ENCODE assay signal across 8 cellular contexts in genomic region chrX:136497556-136498048, GRCh38. TPM values are rescaled to one million over a fixed set of nuclear protein-coding genes. Genes with fewer than 3 reads are reported as not detected.
DNase-seq lines count a peak whose midpoint lies in the region; ATAC-seq and TF ChIP-seq lines count a peak whose summit lies in the region.

TSS of gene HTATSF1 (plus strand) at chrX:136497592. CDS start at chrX:136497685, 93 bp downstream.

- peak within 1 kb of the TSS; percentile 73 for H3K4me3 Mint-ChIP-seq in Calu3 (ENCODE audit: low read depth, unreplicated experiment)

- H3K36me3 ChIP-seq in mammary epithelial cell (ENCODE audit: insufficient read depth, low read length), result peaks cover 2% of the 10 kb centered on the region

- DNase-seq in Calu3, result no peak
- DNase-seq in LNCaP clone FGC (ENCODE audit: low read depth), result no peak
- DNase-seq in mammary epithelial cell, result no peak
- DNase-seq in left colon, result no peak
- DNase-seq in substantia nigra (lab: John Stamatoyannopoulos, UW), result peak in 12 of 49 donors; percentile 12 to 67 (median 23)
- DNase-seq in NCI-H82 (lab: John Stamatoyannopoulos, UW), result no peak
- no peak for DNase-seq in stimulated activated CD4-positive, alpha-beta T cell treated with anti-CD3 and anti-CD28 coated beads, Interleukin-1b, Interleukin-23, amount 100 ng/mL, for 48 hours

- H3K4me2 ChIP-seq in mammary epithelial cell (ENCODE audit: insufficient read depth, low read depth, low read length), result peak within 1 kb of the TSS; percentile 79

- H3K27ac ChIP-seq in mammary epithelial cell (ENCODE audit: insufficient read depth, low read depth, low read length), result peak within 1 kb of the TSS; percentile 85
- H3K27ac ChIP-seq in substantia nigra (ENCODE audit: low read depth, low read length, poor library complexity, severe bottlenecking), result peak within 1 kb of the TSS; percentile 84

- H3K4me3 ChIP-seq in LNCaP clone FGC (ENCODE audit: low read depth, low read length) (peak within 1 kb of the TSS; percentile 75), mammary epithelial cell (replicated peaks in 1 of 3; ENCODE audit: insufficient read depth in 1 of 3, low read depth in 2 of 3, low read length in 3 of 3) (peak within 1 kb of the TSS; percentile 72 to 80 (median 74))

- ATAC-seq in GM21515 (IDR thresholded peaks at IDR 0.05; ENCODE audit: unreplicated experiment) (peak; percentile 17), left colon (peak; percentile 25)

- no peaks in the 10 kb centered on the region for H4K20me1 ChIP-seq in mammary epithelial cell (ENCODE audit: insufficient read depth, low read length)

- no peaks in the 10 kb centered on the region for H3K9me3 Mint-ChIP-seq in Calu3 (ENCODE audit: low read depth, unreplicated experiment)

- TF ChIP-seq CTCF in Calu3 (IDR thresholded peaks at IDR 0.05; ENCODE audit: unreplicated experiment) (no peak), LNCaP clone FGC (IDR thresholded peaks at IDR 0.05; ENCODE audit: control insufficient read depth, extremely low read depth, insufficient read depth) (no peak), mammary epithelial cell (conservative IDR thresholded peaks at IDR 0.05 in 1 of 2, IDR thresholded peaks at IDR 0.05 in 1 of 2; ENCODE audit: extremely low read depth in 1 of 2, insufficient read depth in 1 of 2, low read depth in 1 of 2, low read length in 2 of 2) (no peak)

- in situ Hi-C loops in mammary epithelial cell (cut with MboI; ENCODE audit: low sequenced_read_pairs in 2 of 2), result loop anchor here in 1 of 2 donors (25.0 kb wide), 1 partner anchor 235 kb away; the partner anchor contains the start of gene MAP7D3

- dilution Hi-C loops in mammary epithelial cell (cut with HindIII; ENCODE audit: low sequenced_read_pairs), result no loop called here

- BruUV-seq in Calu3 (replicated peaks; lab: Mats Ljungman, UMichigan), result no TSS peak
- BruUV-seq in mammary epithelial cell (replicated peaks; lab: Mats Ljungman, UMichigan), result TSS peak; percentile 25

- peak within 1 kb of the TSS; percentile 94 for H3K9ac ChIP-seq in mammary epithelial cell (ENCODE audit: insufficient read depth, low read length)

- no peaks in the 10 kb centered on the region for H3K4me1 ChIP-seq in mammary epithelial cell (ENCODE audit: insufficient read depth, low read length)

- WGBS in mammary epithelial cell (ENCODE audit: low coverage, missing lambda C conversion rate), result 17% methylated on average over 12 of the region's 35 CpGs

- intact Hi-C loops in Calu3 (cut with micrococcal nuclease; ENCODE audit: unreplicated experiment), result loop anchor here (5.0 kb wide), 1 partner anchor 35 kb away; the partner anchor contains the start of gene VGLL1
- intact Hi-C loops in mammary epithelial cell (cut with micrococcal nuclease), result loop anchor here (1.0 to 10.0 kb wide), 6 partner anchors 80 to 525 kb away; partner anchors contain the start of genes MAP7D3 and MMGT1
- intact Hi-C loops in left colon (cut with DNase I, micrococcal nuclease), result no loop called here

- peaks cover 22% of the 10 kb centered on the region for H3K79me2 ChIP-seq in mammary epithelial cell (ENCODE audit: insufficient read depth, low read length)

- no peaks in the 10 kb centered on the region for H3K27me3 Mint-ChIP-seq in Calu3 (ENCODE audit: unreplicated experiment)

- peaks cover 28% of the 10 kb centered on the region for H3K36me3 Mint-ChIP-seq in Calu3 (ENCODE audit: insufficient read depth, unreplicated experiment)

- H3K27me3 ChIP-seq in mammary epithelial cell (ENCODE audit: insufficient read depth, low read length), result no peaks in the 10 kb centered on the region

- peak within 1 kb of the TSS; percentile 82 for H3K27ac Mint-ChIP-seq in Calu3 (ENCODE audit: unreplicated experiment)

- peak within 1 kb of the TSS; percentile 95 for H2AFZ ChIP-seq in mammary epithelial cell (ENCODE audit: low read depth, low read length)

- CTCF ChIA-PET in Calu3 (lab: Charles Lee) (interaction anchor here (0.6 to 1.4 kb wide), 3 partner anchors 25 to 74 kb away, joined by 3 to 6 read pairs (median 3); no protein-coding TSS in a partner anchor), mammary epithelial cell (lab: Charles Lee; ENCODE audit: low non-redundant PET) (no interaction called here)

- H3K9me3 ChIP-seq in mammary epithelial cell (replicated peaks; ENCODE audit: insufficient read depth, low read length), result no peaks in the 10 kb centered on the region

- H3K4me1 Mint-ChIP-seq in Calu3 (ENCODE audit: low read depth, unreplicated experiment), result peaks cover 5% of the 10 kb centered on the region

RNA-seq across cellular contexts. Expression of gene HTATSF1, which starts in this region (rescaled TPM):
- 46.0 and 48.7 TPM in 2 replicates for total RNA-seq in Calu3 (2022)
- total RNA-seq in mammary epithelial cell, result 10 to 100 TPM; 18.2 to 26.1 TPM
- polyA plus RNA-seq in mammary epithelial cell, result 0.26 TPM
- polyA minus RNA-seq in mammary epithelial cell, result 8.0 TPM
- 10 to 100 TPM; 30.4 to 35.3 TPM for total RNA-seq in left colon

Comparison
In these comparisons a context has a peak if more than half of its experiments do, and no peak if none do; other contexts are left out.
1. intact Hi-C loops: an anchor here in Calu3 (5.0 kb wide) and mammary epithelial cell (1.0 to 10.0 kb wide); none called in left colon.